In the genomic region with DNA sequence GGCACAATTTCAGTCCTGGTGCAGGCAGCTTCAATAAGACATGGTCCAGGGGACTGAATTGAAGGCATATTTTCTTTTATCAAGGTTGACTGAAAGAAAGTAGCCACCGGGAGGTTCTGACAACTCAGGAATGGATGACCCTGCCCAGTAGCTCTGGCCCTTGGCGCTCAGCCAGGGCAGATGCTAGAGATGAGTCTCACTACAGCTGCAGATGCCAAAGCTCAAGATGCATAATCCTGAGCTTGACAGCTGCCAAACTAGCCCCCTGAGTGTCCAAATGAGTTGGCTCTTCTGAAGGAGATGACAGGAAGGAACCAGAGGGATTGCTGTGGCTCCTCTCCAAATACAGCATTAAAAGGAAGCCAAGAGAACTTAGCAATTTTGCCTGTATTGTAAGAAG, we compare ENCODE assay signal across 13 cellular contexts.
"Had no signal": no experiment of that assay in that cellular context is flagged by ENCODE, and none has a peak within 500 bp of the region (broad histone marks: within the 10 kb centered on the region; RNA-seq: fewer than 3 reads in every experiment).

No MANE protein-coding gene starts in this region.

- H3K4me1 ChIP-seq: colonic mucosa, pancreas, stomach had no signal

- H3K9me3 ChIP-seq: colonic mucosa, pancreas, stomach, thoracic aorta had no signal

- DNase-seq: activated CD4-positive, alpha-beta T cell treated with anti-CD3 and anti-CD28 coated beads, Interleukin-2, amount 50 U/mL, for 1 hour; activated naive CD4-positive, alpha-beta T cell treated with anti-CD3 and anti-CD28 coated beads, Interleukin-2, amount 50 U/mL, for 16 hours; activated T-cell treated with anti-CD3 and anti-CD28 coated beads, Interleukin-2, amount 50 U/mL, for 1 hour; caudate nucleus; colonic mucosa; foreskin melanocyte; islet precursor cell; stimulated activated CD4-positive, alpha-beta T cell treated with anti-CD3 and anti-CD28 coated beads, Interleukin-4, amount 100 ng/mL, for 4 hours; stomach had no signal

- H3K27me3 ChIP-seq: colonic mucosa, neural progenitor cell, pancreas, stomach had no signal

- H3K27ac ChIP-seq: colonic mucosa, neural progenitor cell, pancreas, skin epidermis, stomach, thoracic aorta had no signal

- H3K36me3 ChIP-seq: colonic mucosa, neural progenitor cell, pancreas, stomach, thoracic aorta had no signal

- ATAC-seq: pancreas had no signal

- H3K4me3 ChIP-seq: colonic mucosa, neural progenitor cell, pancreas, skin epidermis, stomach, thoracic aorta had no signal
